In genomic region chr14:95021588-95021987, GRCh38 we compare ENCODE assay signal across 16 cellular contexts.
"Had no signal": no experiment of that assay in that cellular context is flagged by ENCODE, and none has a peak within 500 bp of the region (broad histone marks: within the 10 kb centered on the region; RNA-seq: fewer than 3 reads in every experiment).

No MANE protein-coding gene starts in this region.

- DNase-seq: activated CD4-positive, CD25-positive, alpha-beta regulatory T cell treated with anti-CD3 and anti-CD28 coated beads, Interleukin-2, amount 50 U/mL, for 72 hours; activated gamma-delta T cell treated with Interleukin-2 at 50 U/mL for 16 hours; activated T-cell treated with anti-CD3 and anti-CD28 coated beads, Interleukin-2, amount 50 U/mL, for 1 hour; anterior cingulate cortex; body of pancreas; effector CD4-positive, alpha-beta T cell; erythroblast; foreskin melanocyte; glutamatergic neuron; hippocampal formation; pancreas; psoas muscle; substantia nigra; T-helper 2 cell; thyroid gland had no signal

- H3K4me1 ChIP-seq: body of pancreas, pancreas, psoas muscle, right atrium auricular region, thyroid gland had no signal

- H3K4me3 ChIP-seq: body of pancreas, pancreas, psoas muscle, right atrium auricular region, thyroid gland had no signal

- H3K36me3 ChIP-seq: pancreas, right atrium auricular region, thyroid gland had no signal

- H3K27ac ChIP-seq: body of pancreas, pancreas, psoas muscle, right atrium auricular region, thyroid gland had no signal

- H3K27me3 ChIP-seq: body of pancreas, pancreas, right atrium auricular region, thyroid gland had no signal

- H3K9me3 ChIP-seq: body of pancreas, pancreas, psoas muscle, thyroid gland had no signal
